ENCODE assay signal across 8 cellular contexts in the genomic region with DNA sequence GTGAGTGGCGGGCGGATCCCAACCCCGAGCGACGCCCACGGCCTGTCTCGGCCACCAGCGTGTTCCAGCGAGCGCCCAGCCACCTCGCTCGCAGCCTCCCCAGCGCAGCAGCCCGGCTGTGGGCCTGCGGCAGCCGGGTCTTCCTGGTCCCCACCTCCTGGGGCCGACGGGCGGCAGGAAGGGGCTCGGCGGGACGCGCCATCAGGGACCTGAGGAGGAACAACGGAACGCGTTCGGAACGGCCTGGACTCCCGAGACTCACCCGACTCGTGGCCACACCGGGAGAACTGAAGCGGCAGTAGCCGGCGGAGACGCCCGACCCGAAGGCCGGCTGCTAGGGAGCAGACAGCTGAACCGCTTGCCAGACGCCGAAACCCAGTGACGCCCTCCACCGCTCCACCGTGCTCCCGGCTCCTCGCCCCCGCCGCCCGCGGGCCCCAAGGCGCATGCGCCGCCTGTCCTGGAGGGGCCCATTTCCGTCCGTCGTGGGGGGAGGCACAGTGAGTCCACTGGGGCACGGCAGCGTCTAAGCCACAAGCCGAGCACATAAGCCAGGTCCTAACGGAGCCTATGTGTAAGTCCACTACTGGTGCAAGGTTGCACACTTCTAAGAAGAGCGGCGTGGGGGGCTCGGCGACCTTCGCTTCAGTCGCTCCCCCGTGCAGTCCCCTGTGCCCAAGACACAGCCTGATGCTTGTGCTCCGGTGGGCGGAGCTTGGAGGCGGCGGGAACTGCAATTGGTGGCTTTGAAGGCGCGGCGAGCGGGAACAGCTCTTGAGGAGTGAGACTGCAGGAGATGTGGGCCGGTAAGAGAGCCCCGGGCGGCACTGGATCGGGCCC. TPM values are rescaled to one million over a fixed set of nuclear protein-coding genes. Genes with fewer than 3 reads are reported as not detected.
A peak's percentile ranks its signal among the peaks of the same experiment; 100 is the strongest.
DNase-seq lines count a peak whose midpoint lies in the region; ATAC-seq and TF ChIP-seq lines count a peak whose summit lies in the region.

A gene with protein sequence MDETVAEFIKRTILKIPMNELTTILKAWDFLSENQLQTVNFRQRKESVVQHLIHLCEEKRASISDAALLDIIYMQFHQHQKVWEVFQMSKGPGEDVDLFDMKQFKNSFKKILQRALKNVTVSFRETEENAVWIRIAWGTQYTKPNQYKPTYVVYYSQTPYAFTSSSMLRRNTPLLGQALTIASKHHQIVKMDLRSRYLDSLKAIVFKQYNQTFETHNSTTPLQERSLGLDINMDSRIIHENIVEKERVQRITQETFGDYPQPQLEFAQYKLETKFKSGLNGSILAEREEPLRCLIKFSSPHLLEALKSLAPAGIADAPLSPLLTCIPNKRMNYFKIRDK (plus strand): TSS at position 743 of the 840 bp plus-strand sequence. CDS start 4,726 bp downstream, outside the sequence.
A gene (minus strand): TSS at position 414 of the 840 bp plus-strand sequence. CDS start 9,491 bp downstream, outside the sequence.

- peak within 1 kb of the TSS; percentile 100 for H3K27ac ChIP-seq in upper lobe of right lung

- peaks cover 24% of the 10 kb centered on the region for H3K4me1 ChIP-seq in upper lobe of right lung

- H3K9me3 ChIP-seq in upper lobe of right lung: no peaks in the 10 kb centered on the region

- peak within 1 kb of the TSS; percentile 97 for H3K27ac Mint-ChIP-seq in T-helper 1 cell treated with Interleukin-12 subunit alpha and Interleukin-12 subunit beta and Interleukin-4 antibody, amounts not matched to agents 30 μg/mL and 1 μg/mL, for 36 hours

- TF ChIP-seq CTCF in upper lobe of right lung (IDR thresholded peaks at IDR 0.05): no peak

- no peaks in the 10 kb centered on the region for H3K9me3 Mint-ChIP-seq in T-helper 1 cell treated with Interleukin-12 subunit alpha and Interleukin-12 subunit beta and Interleukin-4 antibody, amounts not matched to agents 30 μg/mL and 1 μg/mL, for 36 hours

- intact Hi-C loops in left cardiac atrium (cut with DNase I) (no loop called here), posterior vena cava (cut with DNase I) (loop anchor here in 1 of 2 donors (10.0 kb wide), 1 partner anchor 68 kb away; a partner anchor contains a TSS), upper lobe of right lung (cut with DNase I) (no loop called here)

- H3K4me3 ChIP-seq in upper lobe of right lung: peak within 1 kb of the TSS; percentile 99

- H3K36me3 Mint-ChIP-seq in T-helper 1 cell treated with Interleukin-12 subunit alpha and Interleukin-12 subunit beta and Interleukin-4 antibody, amounts not matched to agents 30 μg/mL and 1 μg/mL, for 36 hours (ENCODE audit: low read depth): peaks cover 13% of the 10 kb centered on the region

- H3K27me3 ChIP-seq in upper lobe of right lung: no peaks in the 10 kb centered on the region

- peaks cover 39% of the 10 kb centered on the region for H3K4me1 Mint-ChIP-seq in T-helper 1 cell treated with Interleukin-12 subunit alpha and Interleukin-12 subunit beta and Interleukin-4 antibody, amounts not matched to agents 30 μg/mL and 1 μg/mL, for 36 hours (ENCODE audit: low read depth)

- no peaks in the 10 kb centered on the region for H3K36me3 ChIP-seq in upper lobe of right lung

- no peaks in the 10 kb centered on the region for H3K27me3 Mint-ChIP-seq in T-helper 1 cell treated with Interleukin-12 subunit alpha and Interleukin-12 subunit beta and Interleukin-4 antibody, amounts not matched to agents 30 μg/mL and 1 μg/mL, for 36 hours (ENCODE audit: low read depth)

- ATAC-seq in GM18499 (IDR thresholded peaks at IDR 0.05; ENCODE audit: insufficient read depth, unreplicated experiment): peak; percentile 74
- ATAC-seq in HG02938 (IDR thresholded peaks at IDR 0.05; ENCODE audit: unreplicated experiment): peak; percentile 86
- ATAC-seq in left cardiac atrium: peak; percentile 95 to 97
- ATAC-seq in upper lobe of right lung: peak; percentile 95

- peak; percentile 82 for DNase-seq in NCI-H1694 treated with DMSO at 0.1 percent for 48 hours (lab: John Stamatoyannopoulos, UW)
- DNase-seq in amniotic stem cell (lab: John Stamatoyannopoulos, UW): peak; percentile 97
- DNase-seq in left cardiac atrium: peak; percentile 99
- DNase-seq in posterior vena cava (ENCODE audit: low spot score): peak; percentile 100
- peak; percentile 100 for DNase-seq in upper lobe of right lung

- H3K4me3 Mint-ChIP-seq in T-helper 1 cell treated with Interleukin-12 subunit alpha and Interleukin-12 subunit beta and Interleukin-4 antibody, amounts not matched to agents 30 μg/mL and 1 μg/mL, for 36 hours: peak within 1 kb of the TSS; percentile 98

RNA-seq across cellular contexts. Expression of the first gene that starts in this region (rescaled TPM):
- total RNA-seq in left cardiac atrium: 10 to 100 TPM; 13.7 to 15.2 TPM
- total RNA-seq in posterior vena cava: 1 to 10 TPM; 4.2 to 6.4 TPM
- 8.4 TPM for total RNA-seq in upper lobe of right lung

RNA-seq across cellular contexts. Expression of the second gene that starts in this region (rescaled TPM):
- total RNA-seq in left cardiac atrium: 100 to 1,000 TPM; 129 to 139 TPM
- total RNA-seq in posterior vena cava: 10 to 100 TPM; 34.8 to 46.1 TPM
- total RNA-seq in upper lobe of right lung: 43.3 TPM

Comparison
In these comparisons a context has a peak if more than half of its experiments do, and no peak if none do; other contexts are left out.
1. Peak in every context shown above with its lines: DNase-seq, ATAC-seq, H3K4me3 ChIP-seq and H3K27ac ChIP-seq.